ENCODE assay signal across 20 cellular contexts in the genomic region with DNA sequence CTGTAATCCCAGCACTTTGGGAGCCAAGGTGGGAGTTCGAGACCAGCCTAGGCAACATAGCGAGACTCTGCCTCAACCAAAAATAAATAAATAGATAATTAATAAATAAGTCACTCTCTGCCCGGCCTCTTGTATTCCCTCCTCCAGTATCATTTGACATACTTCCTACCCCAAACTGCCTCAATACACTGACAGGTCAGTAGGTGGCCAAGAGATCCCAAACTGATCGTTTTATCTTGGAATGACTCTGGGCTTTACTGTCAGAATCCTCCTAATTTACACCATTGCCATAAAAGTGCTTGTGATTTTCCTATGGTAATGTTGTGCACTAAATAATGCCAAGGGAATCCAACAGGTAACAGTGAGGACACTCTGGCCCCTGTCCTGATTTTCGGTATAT.
DNase-seq lines count a peak whose midpoint lies in the region; ATAC-seq, FAIRE-seq and TF ChIP-seq lines count a peak whose summit lies in the region.
"Had no signal": no experiment of that assay in that cellular context is flagged by ENCODE, and none has a peak within 500 bp of the region (broad histone marks: within the 10 kb centered on the region; RNA-seq: fewer than 3 reads in every experiment).

No MANE protein-coding gene starts in this region.

- H3K9me3 ChIP-seq in T-helper 17 cell (ENCODE audit: control insufficient read depth, low read length, poor library complexity, severe bottlenecking) = no peaks in the 10 kb centered on the region
- no peaks in the 10 kb centered on the region for H3K9me3 ChIP-seq in keratinocyte (ENCODE audit: control insufficient read depth, low read depth, low read length)
- no peaks in the 10 kb centered on the region for H3K9me3 ChIP-seq in uterus
- no peaks in the 10 kb centered on the region for H3K9me3 ChIP-seq in smooth muscle cell (replicated peaks; ENCODE audit: low read depth)
- H3K9me3 ChIP-seq: BLaER1, Peyer's patch had no signal

- H3K4me1 ChIP-seq in keratinocyte (ENCODE audit: control insufficient read depth, extremely low read depth, insufficient read depth, low read length) (peaks cover 41% of the 10 kb centered on the region), uterus (no peaks in the 10 kb centered on the region), smooth muscle cell (ENCODE audit: low read depth) (no peaks in the 10 kb centered on the region)
- H3K4me1 ChIP-seq: BLaER1 had no signal

- dilution Hi-C loops in keratinocyte (cut with MboI; ENCODE audit: extremely low pct_ligation_motif_present, low sequenced_read_pairs) = no loop called here

- H3F3A ChIP-seq in smooth muscle cell (ENCODE audit: low read depth) = no peaks in the 10 kb centered on the region

- no peak for TF ChIP-seq CTCF in keratinocyte (optimal IDR thresholded peaks at IDR 0.05 in 1 of 3, IDR thresholded peaks at IDR 0.05 in 1 of 3, conservative IDR thresholded peaks at IDR 0.05 in 1 of 3; ENCODE audit: extremely low read depth in 1 of 3, insufficient read depth in 2 of 3, low read length in 3 of 3)
- no peak for TF ChIP-seq CTCF in uterus (IDR thresholded peaks at IDR 0.05)
- no peak for TF ChIP-seq CTCF in smooth muscle cell (IDR thresholded peaks at IDR 0.05; ENCODE audit: borderline replicate concordance, insufficient read depth, poor library complexity, severe bottlenecking)

- H3K79me2 ChIP-seq in keratinocyte (ENCODE audit: control insufficient read depth, insufficient read depth, low read length) (no peaks in the 10 kb centered on the region), smooth muscle cell (ENCODE audit: low read depth) (no peaks in the 10 kb centered on the region)

- H3K36me3 Mint-ChIP-seq in activated naive CD4-positive, alpha-beta T cell treated with anti-CD3 and anti-CD28 coated beads, Interleukin-2, amount 50 U/mL, for 24 hours = no peaks in the 10 kb centered on the region
- no peaks in the 10 kb centered on the region for H3K36me3 Mint-ChIP-seq in T-helper 17 cell (ENCODE audit: low read depth)
- H3K36me3 Mint-ChIP-seq: CD8-positive, alpha-beta memory T cell had no signal

- no peak for TF ChIP-seq POLR2A in uterus (IDR thresholded peaks at IDR 0.05)

- H2AFZ ChIP-seq in keratinocyte (ENCODE audit: control insufficient read depth, low read length) = no peak overlapping the region
- no peak overlapping the region for H2AFZ ChIP-seq in smooth muscle cell (ENCODE audit: low read depth)

- H3K36me3 ChIP-seq in keratinocyte (ENCODE audit: control insufficient read depth in 2 of 2, extremely low read depth in 1 of 2, insufficient read depth in 2 of 2, low read length in 2 of 2) (no peaks in the 10 kb centered on the region), uterus (no peaks in the 10 kb centered on the region), smooth muscle cell (ENCODE audit: low read depth) (no peaks in the 10 kb centered on the region)
- H3K36me3 ChIP-seq: BLaER1, Peyer's patch had no signal

- H3K4me1 Mint-ChIP-seq in activated naive CD4-positive, alpha-beta T cell treated with anti-CD3 and anti-CD28 coated beads, Interleukin-2, amount 50 U/mL, for 24 hours = peaks cover 74% of the 10 kb centered on the region
- peaks cover 32% of the 10 kb centered on the region for H3K4me1 Mint-ChIP-seq in T-helper 17 cell

- DNase-seq in activated naive CD4-positive, alpha-beta T cell treated with Interleukin-2 at 50 U/mL for 16 hours = no peak
- DNase-seq in T-helper 17 cell (no peak), keratinocyte (ENCODE audit: low read depth, low spot score) (no peak), uterus (no peak), NCI-H2227 treated with DMSO at 0.1 percent for 48 hours (lab: John Stamatoyannopoulos, UW) (no peak), amniotic stem cell (lab: John Stamatoyannopoulos, UW) (no peak), smooth muscle cell (lab: John Stamatoyannopoulos, UW; ENCODE audit: unreplicated experiment) (no peak)
- DNase-seq: 8988T; CD8-positive, alpha-beta memory T cell; DMS79 treated with DMSO at 0.1 percent for 48 hours; NCI-H1417 treated with DMSO at 0.1 percent for 48 hours; NCI-H1930; NCI-H2171 treated with DMSO at 0.1 percent for 48 hours; NCI-H510A; NCI-H774; Peyer's patch; SHP77 treated with DMSO at 0.1 percent for 48 hours had no signal

- no peaks in the 10 kb centered on the region for H3K27me3 Mint-ChIP-seq in activated naive CD4-positive, alpha-beta T cell treated with anti-CD3 and anti-CD28 coated beads, Interleukin-2, amount 50 U/mL, for 24 hours
- H3K27me3 Mint-ChIP-seq in T-helper 17 cell = no peaks in the 10 kb centered on the region

- ATAC-seq in T-helper 17 cell = no peak
- ATAC-seq: K562 had no signal

- intact Hi-C loops in uterus (cut with DNase I; ENCODE audit: low total_unique reads) = no loop called here

- FAIRE-seq in keratinocyte (lab: Jason Lieb, UNC) = no peak
- FAIRE-seq: K562 had no signal

- no peak overlapping the region for H3K4me2 ChIP-seq in keratinocyte (ENCODE audit: control insufficient read depth, extremely low read depth, insufficient read depth, low read depth, low read length)
- no peak overlapping the region for H3K4me2 ChIP-seq in smooth muscle cell
- H3K4me2 ChIP-seq: BLaER1 had no signal

- no peak overlapping the region for H3K4me3 Mint-ChIP-seq in activated naive CD4-positive, alpha-beta T cell treated with anti-CD3 and anti-CD28 coated beads, Interleukin-2, amount 50 U/mL, for 24 hours
- no peak overlapping the region for H3K4me3 Mint-ChIP-seq in T-helper 17 cell
- H3K4me3 Mint-ChIP-seq: CD8-positive, alpha-beta memory T cell had no signal

- no peaks in the 10 kb centered on the region for H3K9me3 Mint-ChIP-seq in activated naive CD4-positive, alpha-beta T cell treated with anti-CD3 and anti-CD28 coated beads, Interleukin-2, amount 50 U/mL, for 24 hours
- H3K9me3 Mint-ChIP-seq: CD8-positive, alpha-beta memory T cell had no signal

- H3K9ac ChIP-seq in keratinocyte (ENCODE audit: control insufficient read depth, extremely low read depth, insufficient read depth, low read length) (no peak overlapping the region), smooth muscle cell (ENCODE audit: low read depth) (no peak overlapping the region)
- H3K9ac ChIP-seq: BLaER1 had no signal

- peak overlapping the region; percentile 88 for H3K27ac ChIP-seq in keratinocyte (ENCODE audit: control insufficient read depth, insufficient read depth, low read length)
- H3K27ac ChIP-seq in uterus = peak overlapping the region; percentile 69 to 86
- H3K27ac ChIP-seq in smooth muscle cell (ENCODE audit: low read depth) = no peak overlapping the region
- H3K27ac ChIP-seq: BLaER1 had no signal

- no peaks in the 10 kb centered on the region for H3K9me1 ChIP-seq in keratinocyte (ENCODE audit: control insufficient read depth, extremely low read depth, insufficient read depth, low read length)

- H4K20me1 ChIP-seq in keratinocyte (ENCODE audit: control insufficient read depth, extremely low read depth, insufficient read depth, low read length) = no peaks in the 10 kb centered on the region
- H4K20me1 ChIP-seq in smooth muscle cell (ENCODE audit: low read depth) = no peaks in the 10 kb centered on the region
- H4K20me1 ChIP-seq: BLaER1 had no signal

- 67% methylated on average over 5 of the region's 5 CpGs for WGBS in smooth muscle cell (ENCODE audit: low lambda C conversion rate)

- H3K27ac Mint-ChIP-seq in activated naive CD4-positive, alpha-beta T cell treated with anti-CD3 and anti-CD28 coated beads, Interleukin-2, amount 50 U/mL, for 24 hours = peak overlapping the region; percentile 17
- H3K27ac Mint-ChIP-seq in T-helper 17 cell = peak overlapping the region; percentile 95

- H3K4me3 ChIP-seq in keratinocyte (ENCODE audit: control insufficient read depth in 2 of 3, extremely low read depth in 1 of 3, insufficient read depth in 2 of 3, low read depth in 1 of 3, low read length in 3 of 3) (no peak overlapping the region), uterus (no peak overlapping the region), smooth muscle cell (no peak overlapping the region)
- H3K4me3 ChIP-seq: BLaER1, K562, Peyer's patch had no signal

- H3K27me3 ChIP-seq in keratinocyte (ENCODE audit: control insufficient read depth, extremely low read depth, insufficient read depth, low read length) (no peaks in the 10 kb centered on the region), uterus (no peaks in the 10 kb centered on the region), smooth muscle cell (ENCODE audit: low read depth) (no peaks in the 10 kb centered on the region)
- H3K27me3 ChIP-seq: BLaER1, Peyer's patch had no signal
